ENCODE assay signal across 26 cellular contexts in genomic region chr11:111535281-111535680, GRCh38. TPM values are rescaled to one million over a fixed set of nuclear protein-coding genes. Genes with fewer than 3 reads are reported as not detected.
DNase-seq lines count a peak whose midpoint lies in the region; ATAC-seq, FAIRE-seq and TF ChIP-seq lines count a peak whose summit lies in the region.
"Had no signal": no experiment of that assay in that cellular context is flagged by ENCODE, and none has a peak within 500 bp of the region (broad histone marks: within the 10 kb centered on the region; RNA-seq: fewer than 3 reads in every experiment).

No MANE protein-coding gene starts in this region.

- TF ChIP-seq RAD21 in A549 (conservative IDR thresholded peaks at IDR 0.05 in 1 of 2, IDR thresholded peaks at IDR 0.05 in 1 of 2) = no peak

- TF ChIP-seq EP300 in A549 (IDR thresholded peaks at IDR 0.05) = no peak

- TF ChIP-seq POLR2A in A549 (IDR thresholded peaks at IDR 0.05; ENCODE audit: low read length) = no peak

- no peaks in the 10 kb centered on the region for H3K9me3 ChIP-seq in A549
- H3K9me3 ChIP-seq: BE2C had no signal

- peak overlapping the region; percentile 84 for H2AFZ ChIP-seq in ACC112 (ENCODE audit: low read length, unreplicated experiment)
- no peak overlapping the region for H2AFZ ChIP-seq in KMS-11 (ENCODE audit: low read depth)

- 57% methylated on average over 6 of the region's 6 CpGs for WGBS in A549 (ENCODE audit: missing lambda C conversion rate)

- no peak for ATAC-seq in A549
- ATAC-seq: GM12878 had no signal

- CTCF ChIA-PET in A549 (lab: Yijun Ruan, JAX) = no interaction called here

- H3K9me3 Mint-ChIP-seq in activated T-helper 1 cell treated with anti-CD3 and anti-CD28 coated beads, Interleukin-12 subunit alpha, Interleukin-12 subunit beta, Interleukin-2, Interleukin-4 antibody, amounts not matched to agents 30 ng/mL and 10 ng/mL and 1 ng/mL, durations not matched to agents 14 hours and 24 hours and 36 hours = peaks cover 6% of the 10 kb centered on the region

- no peak overlapping the region for H3K9ac ChIP-seq in KMS-11
- H3K9ac ChIP-seq: BLaER1 had no signal

- H3K27me3 ChIP-seq in ACC112 (ENCODE audit: insufficient read depth, low read length) (no peaks in the 10 kb centered on the region), KMS-11 (ENCODE audit: insufficient read depth, low read depth) (no peaks in the 10 kb centered on the region)

- peaks cover 11% of the 10 kb centered on the region for H3K36me3 Mint-ChIP-seq in activated T-helper 1 cell treated with anti-CD3 and anti-CD28 coated beads, Interleukin-12 subunit alpha, Interleukin-12 subunit beta, Interleukin-2, Interleukin-4 antibody, amounts not matched to agents 30 ng/mL and 10 ng/mL and 1 ng/mL, durations not matched to agents 14 hours and 24 hours and 36 hours (ENCODE audit: low read depth)
- H3K36me3 Mint-ChIP-seq: CD4-positive, alpha-beta memory T cell; CD4-positive, CD25-positive, alpha-beta regulatory T cell; CD8-positive, alpha-beta memory T cell had no signal

- H3K27ac ChIP-seq in A549 (no peak overlapping the region), ACC112 (ENCODE audit: low read depth, low read length) (no peak overlapping the region), KMS-11 (no peak overlapping the region)
- H3K27ac ChIP-seq: BLaER1 had no signal

- TF ChIP-seq CTCF in A549 (IDR thresholded peaks at IDR 0.05) = no peak
- no peak for TF ChIP-seq CTCF in KMS-11 (conservative IDR thresholded peaks at IDR 0.05; ENCODE audit: low read depth, low read length)

- no peak overlapping the region for H3K27ac Mint-ChIP-seq in activated T-helper 1 cell treated with anti-CD3 and anti-CD28 coated beads, Interleukin-12 subunit alpha, Interleukin-12 subunit beta, Interleukin-2, Interleukin-4 antibody, amounts not matched to agents 30 ng/mL and 10 ng/mL and 1 ng/mL, durations not matched to agents 14 hours and 24 hours and 36 hours
- H3K27ac Mint-ChIP-seq: CD14-positive monocyte; CD4-positive, alpha-beta memory T cell; CD4-positive, CD25-positive, alpha-beta regulatory T cell; CD8-positive, alpha-beta memory T cell had no signal

- POLR2A ChIA-PET in A549 (lab: Yijun Ruan, JAX) = no interaction called here

- H3K4me1 Mint-ChIP-seq in activated T-helper 1 cell treated with anti-CD3 and anti-CD28 coated beads, Interleukin-12 subunit alpha, Interleukin-12 subunit beta, Interleukin-2, Interleukin-4 antibody, amounts not matched to agents 30 ng/mL and 10 ng/mL and 1 ng/mL, durations not matched to agents 14 hours and 24 hours and 36 hours (ENCODE audit: low read depth) = peaks cover 47% of the 10 kb centered on the region

- DNase-seq in A549 (ENCODE audit: low read depth in 1 of 2, low spot score in 1 of 2) = no peak
- DNase-seq in iris pigment epithelial cell (ENCODE audit: low read depth) = peak; percentile 63
- no peak for DNase-seq in NCI-H1105 (lab: John Stamatoyannopoulos, UW)
- no peak for DNase-seq in NCI-H345 (lab: John Stamatoyannopoulos, UW)
- no peak for DNase-seq in activated T-helper 1 cell treated with anti-CD3 and anti-CD28 coated beads, Interleukin-12 subunit alpha, Interleukin-12 subunit beta, Interleukin-2, Interleukin-4 antibody, amounts not matched to agents 30 ng/mL and 10 ng/mL and 1 ng/mL, durations not matched to agents 14 hours and 24 hours and 36 hours (ENCODE audit: low spot score)
- no peak for DNase-seq in NCI-H1694 (lab: John Stamatoyannopoulos, UW)
- DNase-seq: 8988T; ACHN; BE2C; C1 segment of cervical spinal cord; CD4-positive, alpha-beta memory T cell; CD4-positive, CD25-positive, alpha-beta regulatory T cell; CD8-positive, alpha-beta memory T cell; COR-L47; DMS79 treated with DMSO at 0.1 percent for 48 hours; EL; GDM1 had no signal

- H3K4me1 ChIP-seq in A549 (peaks cover 29% of the 10 kb centered on the region), ACC112 (ENCODE audit: control insufficient read depth, insufficient read depth, low read length, unreplicated experiment) (peaks cover 39% of the 10 kb centered on the region), KMS-11 (ENCODE audit: low read depth, poor library complexity, severe bottlenecking) (peaks cover 46% of the 10 kb centered on the region)
- H3K4me1 ChIP-seq: BE2C had no signal

- H3K4me3 ChIP-seq in A549 (no peak overlapping the region), ACC112 (ENCODE audit: low read depth, low read length) (no peak overlapping the region), KMS-11 (IDR thresholded peaks at IDR 0.05; ENCODE audit: insufficient read depth, low read depth, low read length) (no peak overlapping the region)
- H3K4me3 ChIP-seq: BLaER1, GM12878 had no signal

- intact Hi-C loops in activated T-helper 1 cell treated with anti-CD3 and anti-CD28 coated beads, Interleukin-12 subunit alpha, Interleukin-12 subunit beta, Interleukin-2, Interleukin-4 antibody, amounts not matched to agents 30 ng/mL and 10 ng/mL and 1 ng/mL, durations not matched to agents 14 hours and 24 hours and 36 hours (cut with micrococcal nuclease) = loop anchor here (10.0 kb wide), 2 partner anchors 1080 to 1190 kb away; no protein-coding TSS in a partner anchor

- H3K79me2 ChIP-seq in ACC112 (ENCODE audit: control insufficient read depth, insufficient read depth, low read length, unreplicated experiment) (peaks cover 5% of the 10 kb centered on the region), KMS-11 (ENCODE audit: insufficient read depth, low read depth) (no peaks in the 10 kb centered on the region)

- H4K20me1 ChIP-seq in KMS-11 (ENCODE audit: insufficient read depth) = no peaks in the 10 kb centered on the region
- H4K20me1 ChIP-seq: BLaER1 had no signal

- H3K4me3 Mint-ChIP-seq in activated T-helper 1 cell treated with anti-CD3 and anti-CD28 coated beads, Interleukin-12 subunit alpha, Interleukin-12 subunit beta, Interleukin-2, Interleukin-4 antibody, amounts not matched to agents 30 ng/mL and 10 ng/mL and 1 ng/mL, durations not matched to agents 14 hours and 24 hours and 36 hours = no peak overlapping the region
- H3K4me3 Mint-ChIP-seq: CD14-positive monocyte; CD4-positive, alpha-beta memory T cell; CD4-positive, CD25-positive, alpha-beta regulatory T cell; CD8-positive, alpha-beta memory T cell had no signal

- no peaks in the 10 kb centered on the region for H3K36me3 ChIP-seq in ACC112 (ENCODE audit: insufficient read depth, low read length)
- no peaks in the 10 kb centered on the region for H3K36me3 ChIP-seq in KMS-11 (ENCODE audit: insufficient read depth)
- H3K36me3 ChIP-seq: BE2C, BLaER1 had no signal

- H3K27me3 Mint-ChIP-seq in activated T-helper 1 cell treated with anti-CD3 and anti-CD28 coated beads, Interleukin-12 subunit alpha, Interleukin-12 subunit beta, Interleukin-2, Interleukin-4 antibody, amounts not matched to agents 30 ng/mL and 10 ng/mL and 1 ng/mL, durations not matched to agents 14 hours and 24 hours and 36 hours (ENCODE audit: insufficient read depth) = peaks cover 29% of the 10 kb centered on the region

- no peak for FAIRE-seq in A549 (lab: Jason Lieb, UNC)
- FAIRE-seq: A204.1, GM12878, GM12892, GM18507 had no signal

- H3K4me2 ChIP-seq in A549 (peak overlapping the region; percentile 26; the same call in 1 of the 3 replicates), KMS-11 (peak overlapping the region; percentile 18; the same call in 1 of the 2 replicates)
- H3K4me2 ChIP-seq: BLaER1 had no signal

TF ChIP-seq in A549, 52 proteins besides CTCF, POLR2A, EP300 and RAD21:
- TF ChIP-seq CHD4 (IDR thresholded peaks at IDR 0.05; ENCODE audit: borderline replicate concordance) = no peak
- TF ChIP-seq HOXA7 (CRISPR knock-in tag; IDR thresholded peaks at IDR 0.05) = no peak
- TF ChIP-seq GATA3 (IDR thresholded peaks at IDR 0.05; ENCODE audit: borderline replicate concordance) = no peak

RNA-seq across cellular contexts. Expression of gene LAYN, which starts 5.2 kb away (rescaled TPM):
- polyA plus RNA-seq in A549 (2011; rRNA removed) = 2.8 and 4.1 TPM in 2 replicates
- polyA plus RNA-seq in A549 (2012; cell fraction: cytosol; rRNA removed) = 5.7 and 6.3 TPM in 2 replicates
- polyA plus RNA-seq in A549 (2012; cell fraction: nucleus; rRNA removed) = 2.3 and 6.3 TPM in 2 replicates
- 9.0 to 12.2 TPM (median 12.0 TPM) in 3 replicates for polyA plus RNA-seq in A549 (2017; fragmentation: RNase III; extraction: RNeasy Plus Mini Kit Qiagen cat#74134 plus additional on column Dnase treatment)
- polyA minus RNA-seq in A549 (2011; rRNA and poly(A)+ RNA removed) = 2.3 and 4.7 TPM in 2 replicates
- 7.5 and 8.0 TPM in 2 replicates for total RNA-seq in activated T-helper 1 cell treated with anti-CD3 and anti-CD28 coated beads, Interleukin-12 subunit alpha, Interleukin-12 subunit beta, Interleukin-2, Interleukin-4 antibody, amounts not matched to agents 30 ng/mL and 10 ng/mL and 1 ng/mL, durations not matched to agents 14 hours and 24 hours and 36 hours
- total RNA-seq: CD4-positive, alpha-beta memory T cell; GM12878 had no signal
- polyA plus RNA-seq: CD14-positive monocyte; CD4-positive, alpha-beta memory T cell had no signal

RNA-seq across cellular contexts. Expression of gene HOATZ, which starts 20.7 kb away (rescaled TPM):
- polyA plus RNA-seq in A549 (2011; rRNA removed) (not detected in 2 replicates), A549 (2017; fragmentation: RNase III; extraction: RNeasy Plus Mini Kit Qiagen cat#74134 plus additional on column Dnase treatment) (not detected in 3 replicates)
- polyA plus RNA-seq in A549 (2012; cell fraction: cytosol; rRNA removed) = not detected in 2 replicates
- polyA plus RNA-seq in A549 (2012; cell fraction: nucleus; rRNA removed) = not detected in 2 replicates
- not detected in 2 replicates for polyA minus RNA-seq in A549 (2011; rRNA and poly(A)+ RNA removed)
- total RNA-seq in activated T-helper 1 cell treated with anti-CD3 and anti-CD28 coated beads, Interleukin-12 subunit alpha, Interleukin-12 subunit beta, Interleukin-2, Interleukin-4 antibody, amounts not matched to agents 30 ng/mL and 10 ng/mL and 1 ng/mL, durations not matched to agents 14 hours and 24 hours and 36 hours = not detected in 2 replicates
- total RNA-seq: CD4-positive, alpha-beta memory T cell; CD4-positive, CD25-positive, alpha-beta regulatory T cell; CD8-positive, alpha-beta memory T cell had no signal
- polyA plus RNA-seq: CD14-positive monocyte; CD4-positive, alpha-beta memory T cell; CD4-positive, CD25-positive, alpha-beta regulatory T cell; CD8-positive, alpha-beta memory T cell; GM12878 had no signal

RNA-seq across cellular contexts. Expression of gene BTG4, which starts 23.1 kb away (rescaled TPM):
- polyA plus RNA-seq in A549 (2011; rRNA removed) (0.32 and 0.36 TPM in 2 replicates), A549 (2017; fragmentation: RNase III; extraction: RNeasy Plus Mini Kit Qiagen cat#74134 plus additional on column Dnase treatment) (0.23 to 0.38 TPM (median 0.34 TPM) in 3 replicates)
- polyA plus RNA-seq in A549 (2012; cell fraction: cytosol; rRNA removed) = 0.04 TPM in 1 of 2 replicates, not detected in the other
- 0.10 TPM in 1 of 2 replicates, not detected in the other for polyA plus RNA-seq in A549 (2012; cell fraction: nucleus; rRNA removed)
- polyA minus RNA-seq in A549 (2011; rRNA and poly(A)+ RNA removed) = 0.29 TPM in 1 of 2 replicates, not detected in the other
- not detected in 2 replicates for total RNA-seq in activated T-helper 1 cell treated with anti-CD3 and anti-CD28 coated beads, Interleukin-12 subunit alpha, Interleukin-12 subunit beta, Interleukin-2, Interleukin-4 antibody, amounts not matched to agents 30 ng/mL and 10 ng/mL and 1 ng/mL, durations not matched to agents 14 hours and 24 hours and 36 hours
- total RNA-seq: CD4-positive, alpha-beta memory T cell; CD4-positive, CD25-positive, alpha-beta regulatory T cell; CD8-positive, alpha-beta memory T cell; GM12878 had no signal
- polyA plus RNA-seq: AG04450; CD14-positive monocyte; CD4-positive, alpha-beta memory T cell; CD8-positive, alpha-beta memory T cell had no signal
